In genomic region chr14:87261621-87262020, GRCh38 we compare ENCODE assay signal across 29 cellular contexts.
"Had no signal": no experiment of that assay in that cellular context is flagged by ENCODE, and none has a peak within 500 bp of the region (broad histone marks: within the 10 kb centered on the region; RNA-seq: fewer than 3 reads in every experiment).

No MANE protein-coding gene starts in this region.

- H3K4me1 ChIP-seq: adrenal gland, body of pancreas, colonic mucosa, esophagus squamous epithelium had no signal

- FAIRE-seq: endometrium, endothelial cell of umbilical vein, frontal cortex had no signal

- H3K4me3 ChIP-seq: adrenal gland, body of pancreas, cardiac muscle cell, colonic mucosa, esophagus squamous epithelium had no signal

- DNase-seq: activated CD4-positive, alpha-beta memory T cell treated with anti-CD3 and anti-CD28 coated beads for 36 hours; activated CD4-positive, alpha-beta T cell treated with anti-CD3 and anti-CD28 coated beads for 36 hours; activated CD4-positive, alpha-beta T cell treated with anti-CD3 and anti-CD28 coated beads, Interleukin-2, amount 10 ng/mL, durations not matched to agents 24 days and 14 days; activated CD4-positive, CD25-positive, alpha-beta regulatory T cell; activated CD4-positive, CD25-positive, alpha-beta regulatory T cell treated with anti-CD3 and anti-CD28 coated beads, Interleukin-2, amount 50 U/mL, for 72 hours; activated CD8-positive, alpha-beta memory T cell treated with anti-CD3 and anti-CD28 coated beads, Interleukin-2, amount 10 ng/mL, durations not matched to agents 7 days and 5 days; activated CD8-positive, alpha-beta memory T cell treated with anti-CD3 and anti-CD28 coated beads, Interleukin-2, amount 50 U/mL, for 4 hours; activated CD8-positive, alpha-beta T cell treated with anti-CD3 and anti-CD28 coated beads, Interleukin-2, amount 10 ng/mL, durations not matched to agents 7 days and 5 days; activated effector memory CD4-positive, alpha-beta T cell treated with anti-CD3 and anti-CD28 coated beads, Interleukin-2, amount 50 U/mL, for 16 hours; activated naive CD4-positive, alpha-beta T cell treated with anti-CD3 and anti-CD28 coated beads for 36 hours; activated naive CD8-positive, alpha-beta T cell treated with anti-CD3 and anti-CD28 coated beads for 36 hours; activated naive CD8-positive, alpha-beta T cell treated with anti-CD3 and anti-CD28 coated beads, Interleukin-2, amount 50 U/mL, for 24 hours; activated T-cell treated with anti-CD3 and anti-CD28 coated beads, Interleukin-2, amount 50 U/mL, for 1 hour; activated T-cell treated with anti-CD3 and anti-CD28 coated beads, Interleukin-2, amount 50 U/mL, for 48 hours; adrenal gland; amygdala; aorta; body of pancreas; central memory CD4-positive, alpha-beta T cell; cerebellar nuclear complex; colonic mucosa; effector CD8-positive, alpha-beta T cell; esophagus squamous epithelium; head of caudate nucleus; T-helper 2 cell had no signal

- H3K27ac ChIP-seq: adrenal gland, body of pancreas, cardiac muscle cell, colonic mucosa, esophagus squamous epithelium had no signal

- H3K27me3 ChIP-seq: adrenal gland, body of pancreas, cardiac muscle cell, colonic mucosa, esophagus squamous epithelium had no signal

- H3K36me3 ChIP-seq: adrenal gland, cardiac muscle cell, colonic mucosa, esophagus squamous epithelium had no signal

- ATAC-seq: activated CD4-positive, alpha-beta T cell treated with anti-CD3 and anti-CD28 coated beads for 36 hours; activated CD8-positive, alpha-beta memory T cell treated with anti-CD3 and anti-CD28 coated beads, Interleukin-2, amount 10 ng/mL, durations not matched to agents 7 days and 5 days; activated CD8-positive, alpha-beta T cell treated with anti-CD3 and anti-CD28 coated beads, Interleukin-2, amount 10 ng/mL, durations not matched to agents 7 days and 5 days; activated naive CD8-positive, alpha-beta T cell treated with anti-CD3 and anti-CD28 coated beads, Interleukin-2, amount 50 U/mL, for 24 hours; body of pancreas had no signal
